Comparison of ENCODE assay signal across 1 cellular context in the genomic region with DNA sequence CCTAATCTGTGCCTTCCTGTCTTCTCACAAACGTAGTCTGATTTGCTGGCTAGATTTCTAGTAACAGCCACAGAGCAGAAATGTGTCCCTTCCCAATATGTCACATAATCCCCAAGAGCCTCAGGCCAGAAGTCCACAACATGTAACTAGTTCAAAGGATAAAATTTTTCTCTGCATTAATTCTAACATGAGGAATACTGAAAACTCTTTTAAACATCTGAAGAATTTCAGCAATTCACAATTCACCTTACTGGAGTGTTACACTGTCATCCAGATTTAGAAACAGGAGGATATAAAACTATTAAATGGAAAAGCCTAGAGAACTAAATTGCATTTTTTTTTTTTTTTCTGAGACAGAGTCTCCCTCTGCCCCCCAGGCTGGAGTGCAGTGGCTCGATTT.
TF ChIP-seq lines count a peak whose summit lies in the region.

No MANE protein-coding gene starts in this region.

TF ChIP-seq in HEK293T, 16 proteins besides CTCF, POLR2A, EP300 and RAD21 (continued from another document):
- TF ChIP-seq, protein P1, sequence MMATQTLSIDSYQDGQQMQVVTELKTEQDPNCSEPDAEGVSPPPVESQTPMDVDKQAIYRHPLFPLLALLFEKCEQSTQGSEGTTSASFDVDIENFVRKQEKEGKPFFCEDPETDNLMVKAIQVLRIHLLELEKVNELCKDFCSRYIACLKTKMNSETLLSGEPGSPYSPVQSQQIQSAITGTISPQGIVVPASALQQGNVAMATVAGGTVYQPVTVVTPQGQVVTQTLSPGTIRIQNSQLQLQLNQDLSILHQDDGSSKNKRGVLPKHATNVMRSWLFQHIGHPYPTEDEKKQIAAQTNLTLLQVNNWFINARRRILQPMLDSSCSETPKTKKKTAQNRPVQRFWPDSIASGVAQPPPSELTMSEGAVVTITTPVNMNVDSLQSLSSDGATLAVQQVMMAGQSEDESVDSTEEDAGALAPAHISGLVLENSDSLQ (IDR thresholded peaks at IDR 0.05): no peak
- TF ChIP-seq BHLHE40 (IDR thresholded peaks at IDR 0.05; ENCODE audit: borderline replicate concordance) (no peak), ELF4 (IDR thresholded peaks at IDR 0.05) (no peak), NFRKB (IDR thresholded peaks at IDR 0.05) (no peak), HDGF (IDR thresholded peaks at IDR 0.05; ENCODE audit: borderline replicate concordance) (no peak), FOXA1 (IDR thresholded peaks at IDR 0.05) (no peak), SUZ12 (IDR thresholded peaks at IDR 0.05) (no peak), FOXM1 (IDR thresholded peaks at IDR 0.05; ENCODE audit: borderline replicate concordance) (no peak), L3MBTL2 (conservative IDR thresholded peaks at IDR 0.05) (no peak), SP1 (IDR thresholded peaks at IDR 0.05) (no peak), ZNF384 (IDR thresholded peaks at IDR 0.05) (no peak), LEF1 (IDR thresholded peaks at IDR 0.05; ENCODE audit: borderline replicate concordance) (no peak), CTBP1 (IDR thresholded peaks at IDR 0.05; ENCODE audit: borderline replicate concordance) (no peak)
